Comparison of ENCODE assay signal across 10 cellular contexts in the genomic region with DNA sequence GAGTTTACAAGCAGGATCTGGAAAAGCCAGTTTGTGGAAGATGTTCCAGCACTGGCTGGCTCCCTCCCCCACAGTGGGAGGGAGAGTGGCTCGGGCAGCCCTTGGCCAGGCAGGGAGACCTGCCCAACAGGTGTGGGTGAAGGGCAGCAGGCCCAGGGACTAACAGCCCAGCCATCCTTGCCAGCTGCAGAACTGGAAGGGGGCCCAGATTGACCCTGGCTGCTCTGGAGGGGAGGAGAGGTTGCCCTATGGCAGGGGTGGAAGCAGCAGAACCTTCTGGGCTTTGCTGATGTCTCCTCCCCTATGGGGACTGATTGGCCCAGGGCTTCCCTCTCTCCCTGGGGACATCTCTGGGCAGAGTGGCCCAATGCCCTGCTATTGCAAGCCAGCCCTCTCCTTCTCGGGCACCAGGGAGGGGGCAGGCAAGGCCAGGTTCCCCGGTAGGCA. TPM values are rescaled to one million over a fixed set of nuclear protein-coding genes. Genes with fewer than 3 reads are reported as not detected.
DNase-seq lines count a peak whose midpoint lies in the region; ATAC-seq and TF ChIP-seq lines count a peak whose summit lies in the region.
"Had no signal": no experiment of that assay in that cellular context is flagged by ENCODE, and none has a peak within 500 bp of the region (broad histone marks: within the 10 kb centered on the region; RNA-seq: fewer than 3 reads in every experiment).

No MANE protein-coding gene starts in this region.

- H3K9me3 ChIP-seq in T-helper 17 cell (ENCODE audit: control insufficient read depth, low read length, poor library complexity, severe bottlenecking) (no peaks in the 10 kb centered on the region), subcutaneous abdominal adipose tissue (ENCODE audit: control insufficient read depth in 5 of 5, low read length in 5 of 5) (no peaks in the 10 kb centered on the region)
- H3K9me3 ChIP-seq in CD4-positive, alpha-beta T cell (ENCODE audit: control insufficient read depth, low read length): no peaks in the 10 kb centered on the region

- H3K4me1 ChIP-seq in subcutaneous abdominal adipose tissue (ENCODE audit: control insufficient read depth in 5 of 5, insufficient read depth in 5 of 5, low read length in 5 of 5): peaks cover 19 to 81% (median 69%) of the 10 kb centered on the region in 5 donors

- peaks cover 25% of the 10 kb centered on the region for H3K4me1 Mint-ChIP-seq in T-helper 17 cell
- peaks cover 23% of the 10 kb centered on the region for H3K4me1 Mint-ChIP-seq in CD4-positive, alpha-beta T cell (ENCODE audit: low read depth)

- ATAC-seq in T-helper 17 cell: no peak
- ATAC-seq in GM18907 (IDR thresholded peaks at IDR 0.05; ENCODE audit: unreplicated experiment): no peak
- no peak for ATAC-seq in CD4-positive, alpha-beta T cell (ENCODE audit: poor library complexity)

- H3K4me3 Mint-ChIP-seq in T-helper 17 cell: no peak overlapping the region
- H3K4me3 Mint-ChIP-seq in CD4-positive, alpha-beta T cell: no peak overlapping the region
- H3K4me3 Mint-ChIP-seq: activated naive CD8-positive, alpha-beta T cell treated with anti-CD3 and anti-CD28 coated beads, Interleukin-2, amount 10 ng/mL, durations not matched to agents 7 days and 5 days; neural crest cell had no signal

- H3K27ac Mint-ChIP-seq in T-helper 17 cell: peak overlapping the region; percentile 43
- no peak overlapping the region for H3K27ac Mint-ChIP-seq in CD4-positive, alpha-beta T cell

- DNase-seq in LNCaP clone FGC (ENCODE audit: low read depth): peak; percentile 100
- no peak for DNase-seq in T-helper 17 cell
- DNase-seq in islet precursor cell: peak; percentile 87
- DNase-seq in KBM-7: no peak
- DNase-seq in CD4-positive, alpha-beta T cell: no peak
- DNase-seq: activated naive CD8-positive, alpha-beta T cell treated with anti-CD3 and anti-CD28 coated beads, Interleukin-2, amount 10 ng/mL, durations not matched to agents 7 days and 5 days; NCI-H345 had no signal

- H3K27me3 ChIP-seq in subcutaneous abdominal adipose tissue (ENCODE audit: control insufficient read depth in 5 of 5, insufficient read depth in 4 of 5, low read length in 5 of 5): no peaks in the 10 kb centered on the region
- H3K27me3 ChIP-seq in CD4-positive, alpha-beta T cell (ENCODE audit: control insufficient read depth, insufficient read depth, low read length): no peaks in the 10 kb centered on the region

- H3K4me3 ChIP-seq in LNCaP clone FGC (ENCODE audit: low read depth, low read length) (no peak overlapping the region), subcutaneous abdominal adipose tissue (ENCODE audit: low read depth in 1 of 5, low read length in 5 of 5) (no peak overlapping the region)

- H3K27me3 Mint-ChIP-seq in T-helper 17 cell: no peaks in the 10 kb centered on the region
- no peaks in the 10 kb centered on the region for H3K27me3 Mint-ChIP-seq in CD4-positive, alpha-beta T cell
- H3K27me3 Mint-ChIP-seq: activated naive CD8-positive, alpha-beta T cell treated with anti-CD3 and anti-CD28 coated beads, Interleukin-2, amount 10 ng/mL, durations not matched to agents 7 days and 5 days had no signal

- no peaks in the 10 kb centered on the region for H3K36me3 Mint-ChIP-seq in T-helper 17 cell (ENCODE audit: low read depth)
- H3K36me3 Mint-ChIP-seq in CD4-positive, alpha-beta T cell (ENCODE audit: low read depth): no peaks in the 10 kb centered on the region
- H3K36me3 Mint-ChIP-seq: activated naive CD8-positive, alpha-beta T cell treated with anti-CD3 and anti-CD28 coated beads, Interleukin-2, amount 10 ng/mL, durations not matched to agents 7 days and 5 days had no signal

- CTCF ChIA-PET in CD4-positive, alpha-beta T cell (lab: Charles Lee): no interaction called here

- in situ Hi-C loops in KBM-7 (cut with MboI; ENCODE audit: low pct_unique_long_range_greater_than_20kb, low sequenced_read_pairs): no loop called here

- H3K9me3 Mint-ChIP-seq in CD4-positive, alpha-beta T cell: no peaks in the 10 kb centered on the region
- H3K9me3 Mint-ChIP-seq: activated naive CD8-positive, alpha-beta T cell treated with anti-CD3 and anti-CD28 coated beads, Interleukin-2, amount 10 ng/mL, durations not matched to agents 7 days and 5 days; neural crest cell had no signal

- peak overlapping the region; percentile 78 for H3K27ac ChIP-seq in subcutaneous abdominal adipose tissue (ENCODE audit: low read depth, low read length)
- H3K27ac ChIP-seq in CD4-positive, alpha-beta T cell (ENCODE audit: low read depth, low read length): no peak overlapping the region

- POLR2A ChIA-PET in CD4-positive, alpha-beta T cell (lab: Charles Lee): no interaction called here

- no peaks in the 10 kb centered on the region for H3K36me3 ChIP-seq in subcutaneous abdominal adipose tissue (ENCODE audit: control insufficient read depth in 5 of 5, insufficient read depth in 5 of 5, low read length in 5 of 5)

- no peak for TF ChIP-seq CTCF in LNCaP clone FGC (IDR thresholded peaks at IDR 0.05; ENCODE audit: control insufficient read depth, extremely low read depth, insufficient read depth)
- no peak for TF ChIP-seq CTCF in CD4-positive, alpha-beta T cell (IDR thresholded peaks at IDR 0.05)

- H3K9ac ChIP-seq in subcutaneous abdominal adipose tissue (ENCODE audit: low read length in 5 of 5): peak overlapping the region in 1 of 5 donors; percentile 7

- intact Hi-C loops in CD4-positive, alpha-beta T cell (cut with DNase I, micrococcal nuclease): no loop called here

RNA-seq across cellular contexts. Expression of a gene that starts 20.5 kb away (rescaled TPM):
- total RNA-seq in T-helper 17 cell: 10 to 100 TPM; 41.9 to 51.7 TPM
- 10 to 100 TPM; 70.9 to 71.8 TPM for total RNA-seq in CD4-positive, alpha-beta T cell

Comparison
In these comparisons a context has a peak if more than half of its experiments do, and no peak if none do; other contexts are left out.
1. DNase-seq: peak in LNCaP clone FGC (single experiment) and islet precursor cell (single experiment); none in T-helper 17 cell (0 of 3), KBM-7 (single experiment) and CD4-positive, alpha-beta T cell (0 of 10).